Comparison of ENCODE assay signal across 8 cellular contexts in genomic region chr1:32817159-32817814, GRCh38. TPM values are rescaled to one million over a fixed set of nuclear protein-coding genes. Genes with fewer than 3 reads are reported as not detected.
DNase-seq lines count a peak whose midpoint lies in the region; ATAC-seq and TF ChIP-seq lines count a peak whose summit lies in the region.

Gene S100PBP (plus strand): TSS chr1:32817653. CDS start chr1:32826100, 8,447 bp downstream.
Gene YARS1 (minus strand): TSS chr1:32817358. CDS start chr1:32817244, 114 bp downstream.

- H3K27ac ChIP-seq in RWPE2 (ENCODE audit: poor library complexity, severe bottlenecking), result peak within 1 kb of the TSS; percentile 84

- TF ChIP-seq CTCF in RWPE2 (IDR thresholded peaks at IDR 0.05; ENCODE audit: poor library complexity, severe bottlenecking) (no peak), fibroblast of mammary gland (conservative IDR thresholded peaks at IDR 0.05; ENCODE audit: control insufficient read depth, insufficient read depth, low read depth, low read length) (no peak), natural killer cell (IDR thresholded peaks at IDR 0.05) (no peak)

- H3K9me3 ChIP-seq in RWPE2 (ENCODE audit: severe bottlenecking), result no peaks in the 10 kb centered on the region

- H3K4me1 Mint-ChIP-seq in activated T-helper 2 cell treated with anti-CD3 and anti-CD28 coated beads, Interferon-gamma antibody, Interleukin-2, Interleukin-4, amounts not matched to agents 10 μg/mL and 5 μg/mL and 100 μg/mL, durations not matched to agents 14 hours and 24 hours and 36 hours (ENCODE audit: low read depth), result peaks cover 46% of the 10 kb centered on the region
- H3K4me1 Mint-ChIP-seq in natural killer cell, result peaks cover 62 to 70% of the 10 kb centered on the region in 2 donors

- H3K36me3 Mint-ChIP-seq in activated T-helper 2 cell treated with anti-CD3 and anti-CD28 coated beads, Interferon-gamma antibody, Interleukin-2, Interleukin-4, amounts not matched to agents 10 μg/mL and 5 μg/mL and 100 μg/mL, durations not matched to agents 14 hours and 24 hours and 36 hours (ENCODE audit: low read depth), result peaks cover 48% of the 10 kb centered on the region
- H3K36me3 Mint-ChIP-seq in natural killer cell, result no peaks in the 10 kb centered on the region

- intact Hi-C loops in activated T-helper 2 cell treated with anti-CD3 and anti-CD28 coated beads, Interferon-gamma antibody, Interleukin-2, Interleukin-4, amounts not matched to agents 10 μg/mL and 5 μg/mL and 100 μg/mL, durations not matched to agents 14 hours and 24 hours and 36 hours (cut with micrococcal nuclease), result loop anchor here (1.0 to 10.0 kb wide), 5 partner anchors 16 to 612 kb away; partner anchors contain the start of genes AK2, CCDC28B, DCDC2B and IQCC
- intact Hi-C loops in natural killer cell (cut with micrococcal nuclease), result loop anchor here (1.0 to 2.0 kb wide), 2 partner anchors 18 to 166 kb away; partner anchors contain the start of genes RBBP4 and ZBTB8OS

- DNase-seq in EH (ENCODE audit: low read depth) (peak; percentile 98), H4 (ENCODE audit: low spot score) (peak; percentile 98), LoVo (ENCODE audit: low spot score) (peak; percentile 98), RWPE2 (ENCODE audit: low spot score) (peak; percentile 98), fibroblast of mammary gland (ENCODE audit: low read depth) (peak; percentile 95), natural killer cell (peak; percentile 100)
- peak; percentile 100 for DNase-seq in activated T-helper 2 cell treated with anti-CD3 and anti-CD28 coated beads, Interferon-gamma antibody, Interleukin-2, Interleukin-4, amounts not matched to agents 10 μg/mL and 5 μg/mL and 100 μg/mL, durations not matched to agents 14 hours and 24 hours and 36 hours (ENCODE audit: low spot score)
- DNase-seq in stimulated activated naive CD4-positive, alpha-beta T cell treated with Interleukin-2 at 50 U/mL for 16 hours (lab: John Stamatoyannopoulos, UW), result peak; percentile 99

- ATAC-seq in RWPE2 (ENCODE audit: low read depth), result peak; percentile 91
- peak; percentile 91 to 99 (median 92) for ATAC-seq in natural killer cell

- no peaks in the 10 kb centered on the region for H3K27me3 ChIP-seq in RWPE2 (ENCODE audit: insufficient read depth, poor library complexity, severe bottlenecking)

- no peaks in the 10 kb centered on the region for H3K27me3 Mint-ChIP-seq in activated T-helper 2 cell treated with anti-CD3 and anti-CD28 coated beads, Interferon-gamma antibody, Interleukin-2, Interleukin-4, amounts not matched to agents 10 μg/mL and 5 μg/mL and 100 μg/mL, durations not matched to agents 14 hours and 24 hours and 36 hours (ENCODE audit: low read depth)
- H3K27me3 Mint-ChIP-seq in natural killer cell (ENCODE audit: low read depth in 2 of 2), result no peaks in the 10 kb centered on the region

- H3K9me3 Mint-ChIP-seq in activated T-helper 2 cell treated with anti-CD3 and anti-CD28 coated beads, Interferon-gamma antibody, Interleukin-2, Interleukin-4, amounts not matched to agents 10 μg/mL and 5 μg/mL and 100 μg/mL, durations not matched to agents 14 hours and 24 hours and 36 hours, result no peaks in the 10 kb centered on the region
- no peaks in the 10 kb centered on the region for H3K9me3 Mint-ChIP-seq in natural killer cell

- H3K4me3 Mint-ChIP-seq in activated T-helper 2 cell treated with anti-CD3 and anti-CD28 coated beads, Interferon-gamma antibody, Interleukin-2, Interleukin-4, amounts not matched to agents 10 μg/mL and 5 μg/mL and 100 μg/mL, durations not matched to agents 14 hours and 24 hours and 36 hours (ENCODE audit: low read depth), result peak within 1 kb of the TSS; percentile 99
- H3K4me3 Mint-ChIP-seq in natural killer cell, result peak within 1 kb of the TSS; percentile 95

- H3K27ac Mint-ChIP-seq in activated T-helper 2 cell treated with anti-CD3 and anti-CD28 coated beads, Interferon-gamma antibody, Interleukin-2, Interleukin-4, amounts not matched to agents 10 μg/mL and 5 μg/mL and 100 μg/mL, durations not matched to agents 14 hours and 24 hours and 36 hours, result peak within 1 kb of the TSS; percentile 96
- peak within 1 kb of the TSS; percentile 82 to 87 for H3K27ac Mint-ChIP-seq in natural killer cell

- H3K36me3 ChIP-seq in RWPE2 (ENCODE audit: low read depth), result peaks cover 52% of the 10 kb centered on the region

- H3K4me3 ChIP-seq in RWPE2 (ENCODE audit: severe bottlenecking) (peak within 1 kb of the TSS; percentile 95), fibroblast of mammary gland (ENCODE audit: control insufficient read depth, low read depth, low read length) (peak within 1 kb of the TSS; percentile 99)

- peaks cover 12% of the 10 kb centered on the region for H3K4me1 ChIP-seq in RWPE2 (ENCODE audit: insufficient read depth, poor library complexity, severe bottlenecking)

RNA-seq across cellular contexts. Expression of gene S100PBP, which starts in this region (rescaled TPM):
- 25.2 and 29.1 TPM in 2 replicates for total RNA-seq in H4 (2014; rRNA removed; shearing (Covaris generic))
- total RNA-seq in activated T-helper 2 cell treated with anti-CD3 and anti-CD28 coated beads, Interferon-gamma antibody, Interleukin-2, Interleukin-4, amounts not matched to agents 10 μg/mL and 5 μg/mL and 100 μg/mL, durations not matched to agents 14 hours and 24 hours and 36 hours, result 50.2 and 50.5 TPM in 2 replicates
- 100 to 1,000 TPM in 1 of 3 donors, 10 to 100 TPM in 2; 84.5 to 114 (median 85.5) TPM for total RNA-seq in natural killer cell

RNA-seq across cellular contexts. Expression of gene YARS1, which starts in this region (rescaled TPM):
- total RNA-seq in H4 (2014; rRNA removed; shearing (Covaris generic)), result 136 and 168 TPM in 2 replicates
- 155 and 172 TPM in 2 replicates for total RNA-seq in activated T-helper 2 cell treated with anti-CD3 and anti-CD28 coated beads, Interferon-gamma antibody, Interleukin-2, Interleukin-4, amounts not matched to agents 10 μg/mL and 5 μg/mL and 100 μg/mL, durations not matched to agents 14 hours and 24 hours and 36 hours
- total RNA-seq in natural killer cell, result 100 to 1,000 TPM; 163 to 223 (median 197) TPM

Comparison
In these comparisons a context has a peak if more than half of its experiments do, and no peak if none do; other contexts are left out.
1. Peak in every context shown above with its lines: DNase-seq, ATAC-seq, H3K4me3 ChIP-seq and H3K27ac ChIP-seq.